17 cellular contexts compared by ENCODE assay signal in genomic region chr1:44254392-44254791, GRCh38.
"Had no signal": no experiment of that assay in that cellular context is flagged by ENCODE, and none has a peak within 500 bp of the region (broad histone marks: within the 10 kb centered on the region; RNA-seq: fewer than 3 reads in every experiment).

No MANE protein-coding gene starts in this region.

- H3K4me3 ChIP-seq: ascending aorta, neural progenitor cell, SJSA1 had no signal

- H3K9me3 Mint-ChIP-seq: activated B cell treated with CpG ODN at 0.5 μM for 24 hours; activated T-helper 1 cell treated with anti-CD3 and anti-CD28 coated beads, Interleukin-12 subunit alpha, Interleukin-12 subunit beta, Interleukin-2, Interleukin-4 antibody, amounts not matched to agents 30 ng/mL and 10 ng/mL and 1 ng/mL, durations not matched to agents 14 hours and 24 hours and 36 hours; naive thymus-derived CD4-positive, alpha-beta T cell; neural progenitor cell; stimulated activated naive CD8-positive, alpha-beta T cell treated with anti-CD3 and anti-CD28 coated beads, Interleukin-15, Interleukin-2, amounts not matched to agents 100 ng/mL and 50 ng/mL, for 24 hours had no signal

- H3K36me3 ChIP-seq: neural progenitor cell, SJSA1 had no signal

- H2AFZ ChIP-seq: neural progenitor cell had no signal

- H3K4me1 Mint-ChIP-seq: activated B cell treated with CpG ODN at 0.5 μM for 24 hours had no signal

- ATAC-seq: left cardiac atrium; naive thymus-derived CD4-positive, alpha-beta T cell had no signal

- H3K4me2 ChIP-seq: neural progenitor cell had no signal

- H3K27me3 Mint-ChIP-seq: activated B cell treated with CpG ODN at 0.5 μM for 24 hours; naive thymus-derived CD4-positive, alpha-beta T cell; progenitor cell of endocrine pancreas; stimulated activated naive CD8-positive, alpha-beta T cell treated with anti-CD3 and anti-CD28 coated beads, Interleukin-15, Interleukin-2, amounts not matched to agents 100 ng/mL and 50 ng/mL, for 24 hours had no signal

- H3K4me3 Mint-ChIP-seq: activated B cell treated with CpG ODN at 0.5 μM for 24 hours; activated T-helper 1 cell treated with anti-CD3 and anti-CD28 coated beads, Interleukin-12 subunit alpha, Interleukin-12 subunit beta, Interleukin-2, Interleukin-4 antibody, amounts not matched to agents 30 ng/mL and 10 ng/mL and 1 ng/mL, durations not matched to agents 14 hours and 24 hours and 36 hours; naive thymus-derived CD4-positive, alpha-beta T cell; neural progenitor cell; stimulated activated naive CD8-positive, alpha-beta T cell treated with anti-CD3 and anti-CD28 coated beads, Interleukin-15, Interleukin-2, amounts not matched to agents 100 ng/mL and 50 ng/mL, for 24 hours had no signal

- H3K9me3 ChIP-seq: ascending aorta, SJSA1 had no signal

- H3K9ac ChIP-seq: neural progenitor cell had no signal

- DNase-seq: activated B cell treated with CpG ODN at 0.5 μM for 24 hours; activated CD4-positive, alpha-beta T cell treated with anti-CD3 and anti-CD28 coated beads, Interleukin-2, amount 50 U/mL, for 4 hours; cortex of kidney; erythroblast; foreskin melanocyte; glutamatergic neuron; hippocampal formation; left cardiac atrium; mesendoderm; naive thymus-derived CD4-positive, alpha-beta T cell; trophoblast cell had no signal

- H3K27ac Mint-ChIP-seq: activated B cell treated with CpG ODN at 0.5 μM for 24 hours; activated T-helper 1 cell treated with anti-CD3 and anti-CD28 coated beads, Interleukin-12 subunit alpha, Interleukin-12 subunit beta, Interleukin-2, Interleukin-4 antibody, amounts not matched to agents 30 ng/mL and 10 ng/mL and 1 ng/mL, durations not matched to agents 14 hours and 24 hours and 36 hours; naive thymus-derived CD4-positive, alpha-beta T cell; neural progenitor cell; progenitor cell of endocrine pancreas; stimulated activated naive CD8-positive, alpha-beta T cell treated with anti-CD3 and anti-CD28 coated beads, Interleukin-15, Interleukin-2, amounts not matched to agents 100 ng/mL and 50 ng/mL, for 24 hours had no signal

- H3K27me3 ChIP-seq: ascending aorta, neural progenitor cell, SJSA1 had no signal

- H3K27ac ChIP-seq: ascending aorta, neural progenitor cell, SJSA1 had no signal

- H3K4me1 ChIP-seq: ascending aorta, SJSA1 had no signal
